In the genomic region with DNA sequence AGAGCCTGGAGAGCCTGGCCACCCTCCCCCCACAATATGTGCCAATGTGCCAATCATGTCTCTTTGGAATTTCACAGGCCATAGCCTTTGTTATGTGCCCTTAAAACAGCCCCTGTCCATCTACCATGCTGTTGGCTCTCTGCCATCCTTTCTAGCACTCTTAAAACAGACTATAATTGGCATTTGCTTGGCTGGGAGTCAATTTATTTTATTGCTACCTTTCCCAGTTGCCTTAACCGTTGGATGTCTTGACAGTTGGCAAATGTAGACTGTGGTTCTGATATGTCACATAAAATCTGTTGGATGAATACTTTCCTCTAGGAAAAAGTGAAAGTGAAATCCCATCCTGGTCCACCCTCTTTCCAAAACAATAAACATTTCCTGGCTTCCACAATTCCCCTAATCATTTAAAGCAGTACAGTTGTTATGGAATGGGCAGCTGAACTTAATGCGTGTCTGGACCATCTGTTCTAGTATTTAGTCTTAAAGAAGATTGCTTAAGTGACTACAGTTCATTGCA, we compare ENCODE assay signal across 13 cellular contexts.
A peak's percentile ranks its signal among the peaks of the same experiment; 100 is the strongest.
DNase-seq lines count a peak whose midpoint lies in the region; ATAC-seq and TF ChIP-seq lines count a peak whose summit lies in the region.
"Had no signal": no experiment of that assay in that cellular context is flagged by ENCODE, and none has a peak within 500 bp of the region (broad histone marks: within the 10 kb centered on the region; RNA-seq: fewer than 3 reads in every experiment).

No MANE protein-coding gene starts in this region.

- in situ Hi-C loops in transverse colon (cut with MboI; ENCODE audit: low pct_ligation_motif_present in 1 of 4, low pct_unique_long_range_greater_than_20kb in 1 of 4, low sequenced_read_pairs in 3 of 4): loop anchor here (25.0 kb wide), 2 partner anchors 401 to 1001 kb away; a partner anchor contains a TSS

- no peak overlapping the region for H3K4me3 ChIP-seq in transverse colon
- H3K4me3 ChIP-seq: A549, SJSA1 had no signal

- intact Hi-C loops in Right ventricle myocardium inferior (cut with DNase I) (no loop called here), cardiac septum (cut with DNase I) (no loop called here), transverse colon (cut with DNase I; ENCODE audit: low total_unique reads) (no loop called here)

- peaks cover 0 to 9% (median 0%) of the 10 kb centered on the region in 4 donors for H3K4me1 ChIP-seq in transverse colon
- H3K4me1 ChIP-seq: A549, SJSA1 had no signal

- WGBS in transverse colon (ENCODE audit: low coverage in 1 of 2), 2 donors: 16% methylated on average over 2 of the region's 2 CpGs; no CpG with 5 or more reads in 1 of the 2 donors

- ATAC-seq in Right ventricle myocardium inferior: peak; percentile 88
- no peak for ATAC-seq in GM21528 (IDR thresholded peaks at IDR 0.05; ENCODE audit: low FRiP score, unreplicated experiment)
- ATAC-seq: A549 had no signal

- no peak for TF ChIP-seq EP300 in transverse colon (IDR thresholded peaks at IDR 0.05; ENCODE audit: low read depth)

- no peak for TF ChIP-seq CTCF in transverse colon (IDR thresholded peaks at IDR 0.05)

- no peaks in the 10 kb centered on the region for H3K27me3 ChIP-seq in transverse colon
- H3K27me3 ChIP-seq: SJSA1 had no signal

- H3K36me3 ChIP-seq in transverse colon: no peaks in the 10 kb centered on the region
- H3K36me3 ChIP-seq: SJSA1 had no signal

- no peak for DNase-seq in Right ventricle myocardium inferior (ENCODE audit: missing footprints)
- DNase-seq in cardiac septum (ENCODE audit: low spot score): no peak
- peak; percentile 82 for DNase-seq in NCI-H345 treated with DMSO at 0.1 percent for 48 hours (lab: John Stamatoyannopoulos, UW; ENCODE audit: unreplicated experiment)
- DNase-seq in fibroblast of gingiva (ENCODE audit: low read depth): peak; percentile 71
- DNase-seq in transverse colon: peak; percentile 10
- no peak for DNase-seq in DMS79 treated with DMSO at 0.1 percent for 48 hours (lab: John Stamatoyannopoulos, UW)
- DNase-seq in GDM1 (lab: John Stamatoyannopoulos, UW): no peak
- DNase-seq: activated naive CD4-positive, alpha-beta T cell treated with Interleukin-2 at 50 U/mL for 16 hours; H7; retina had no signal

- H3K27ac ChIP-seq in transverse colon: no peak overlapping the region
- H3K27ac ChIP-seq: A549, SJSA1 had no signal

- no peak for TF ChIP-seq POLR2A in transverse colon (IDR thresholded peaks at IDR 0.05)

- H3K9me3 ChIP-seq in transverse colon: no peaks in the 10 kb centered on the region
- H3K9me3 ChIP-seq: A549, SJSA1 had no signal

Comparison
In these comparisons a context has a peak if more than half of its experiments do, and no peak if none do; other contexts are left out.
1. DNase-seq: peak in NCI-H345 treated with DMSO at 0.1 percent for 48 hours (single experiment), fibroblast of gingiva (single experiment) and transverse colon (single experiment); none in Right ventricle myocardium inferior (single experiment), cardiac septum (single experiment), DMS79 treated with DMSO at 0.1 percent for 48 hours (single experiment) and GDM1 (single experiment).